29 cellular contexts compared by ENCODE assay signal in genomic region chr6:55958790-55959189, GRCh38.
"Had no signal": no experiment of that assay in that cellular context is flagged by ENCODE, and none has a peak within 500 bp of the region (broad histone marks: within the 10 kb centered on the region; RNA-seq: fewer than 3 reads in every experiment).

No MANE protein-coding gene starts in this region.

- H3K9me3 ChIP-seq: colonic mucosa, gastroesophageal sphincter, heart left ventricle, ovary, right lobe of liver, suprapubic skin, transverse colon, upper lobe of right lung, uterus had no signal

- H3K27me3 Mint-ChIP-seq: dendritic cell treated with granulocyte-macrophage colony-stimulating factor and Interleukin-4, amounts not matched to agents 40 ng/mL and 50 ng/mL, for 4 days; naive thymus-derived CD4-positive, alpha-beta T cell; stimulated activated naive CD8-positive, alpha-beta T cell treated with anti-CD3 and anti-CD28 coated beads, Interleukin-15, amount 100 ng/mL, for 72 hours had no signal

- H3K4me1 ChIP-seq: colonic mucosa, foreskin keratinocyte, right lobe of liver, upper lobe of right lung, uterus had no signal

- H3K27ac Mint-ChIP-seq: dendritic cell treated with granulocyte-macrophage colony-stimulating factor and Interleukin-4, amounts not matched to agents 40 ng/mL and 50 ng/mL, for 4 days; endodermal cell; naive thymus-derived CD4-positive, alpha-beta T cell; nephron progenitor cell; stimulated activated naive CD8-positive, alpha-beta T cell treated with anti-CD3 and anti-CD28 coated beads, Interleukin-15, amount 100 ng/mL, for 72 hours had no signal

- H3K9me3 Mint-ChIP-seq: dendritic cell treated with granulocyte-macrophage colony-stimulating factor and Interleukin-4, amounts not matched to agents 40 ng/mL and 50 ng/mL, for 4 days; endodermal cell; nephron progenitor cell had no signal

- H3K27ac ChIP-seq: colonic mucosa, epithelial cell of prostate, foreskin keratinocyte, gastroesophageal sphincter, ovary, right lobe of liver, suprapubic skin, transverse colon, upper lobe of right lung, uterus had no signal

- H3K4me1 Mint-ChIP-seq: naive thymus-derived CD4-positive, alpha-beta T cell; nephron progenitor cell; stimulated activated naive CD8-positive, alpha-beta T cell treated with anti-CD3 and anti-CD28 coated beads, Interleukin-15, amount 100 ng/mL, for 72 hours had no signal

- H3K4me3 Mint-ChIP-seq: dendritic cell treated with granulocyte-macrophage colony-stimulating factor and Interleukin-4, amounts not matched to agents 40 ng/mL and 50 ng/mL, for 4 days; endodermal cell; naive thymus-derived CD4-positive, alpha-beta T cell; nephron progenitor cell; stimulated activated naive CD8-positive, alpha-beta T cell treated with anti-CD3 and anti-CD28 coated beads, Interleukin-15, amount 100 ng/mL, for 72 hours had no signal

- H3K27me3 ChIP-seq: colonic mucosa, foreskin keratinocyte, gastroesophageal sphincter, heart left ventricle, hepatocyte, ovary, suprapubic skin, transverse colon, upper lobe of right lung, uterus had no signal

- DNase-seq: colonic mucosa; effector CD8-positive, alpha-beta T cell; endodermal cell; foreskin keratinocyte; heart left ventricle; kidney; mesendoderm; midbrain; naive thymus-derived CD4-positive, alpha-beta T cell; nephron progenitor cell; nucleus accumbens; ovary; retina; right lobe of liver; small intestine; stimulated activated CD4-positive, alpha-beta T cell treated with anti-CD3 and anti-CD28 coated beads, Interleukin-12 subunit alpha, Interleukin-12 subunit beta, amount 100 ng/mL, for 4 hours; stimulated activated CD4-positive, alpha-beta T cell treated with anti-CD3 and anti-CD28 coated beads, Interleukin-1b, Interleukin-23, amount 100 ng/mL, for 48 hours; stimulated activated CD4-positive, alpha-beta T cell treated with anti-CD3 and anti-CD28 coated beads, Interleukin-4, amount 100 ng/mL, for 1 hour; stimulated activated CD8-positive, alpha-beta memory T cell treated with anti-CD3 and anti-CD28 coated beads, Interleukin-4, amount 100 ng/mL, for 48 hours; stimulated activated naive CD4-positive, alpha-beta T cell; stimulated activated naive CD8-positive, alpha-beta T cell treated with anti-CD3 and anti-CD28 coated beads, Interleukin-15, amount 100 ng/mL, for 72 hours; transverse colon; upper lobe of right lung; uterus had no signal

- H3K36me3 Mint-ChIP-seq: naive thymus-derived CD4-positive, alpha-beta T cell had no signal

- H3K4me3 ChIP-seq: colonic mucosa, gastroesophageal sphincter, hepatocyte, ovary, right lobe of liver, suprapubic skin, transverse colon, upper lobe of right lung, uterus had no signal

- H3K36me3 ChIP-seq: colonic mucosa, gastroesophageal sphincter, heart left ventricle, ovary, right lobe of liver, suprapubic skin, transverse colon, upper lobe of right lung, uterus had no signal
